In genomic region chr2:219107837-219108236, GRCh38 we compare ENCODE assay signal across 16 cellular contexts. TPM values are rescaled to one million over a fixed set of nuclear protein-coding genes. Genes with fewer than 3 reads are reported as not detected.
"Had no signal": no experiment of that assay in that cellular context is flagged by ENCODE, and none has a peak within 500 bp of the region (broad histone marks: within the 10 kb centered on the region; RNA-seq: fewer than 3 reads in every experiment).

No MANE protein-coding gene starts in this region.

- H2AFZ ChIP-seq: hepatocyte had no signal

- H3K4me2 ChIP-seq: hepatocyte had no signal

- H3K36me3 ChIP-seq: cardiac muscle cell had no signal

- H3K27me3 ChIP-seq: cardiac muscle cell, hepatocyte had no signal

- DNase-seq: activated CD4-positive, alpha-beta T cell treated with anti-CD3 and anti-CD28 coated beads, Interleukin-2, amount 10 ng/mL, durations not matched to agents 24 days and 14 days; activated CD4-positive, CD25-positive, alpha-beta regulatory T cell; activated CD8-positive, alpha-beta memory T cell treated with anti-CD3 and anti-CD28 coated beads, Interleukin-2, amount 50 U/mL, for 4 hours; activated CD8-positive, alpha-beta T cell treated with anti-CD3 and anti-CD28 coated beads, Interleukin-2, amount 10 ng/mL, durations not matched to agents 7 days and 5 days; activated gamma-delta T cell; activated T-cell treated with anti-CD3 and anti-CD28 coated beads, Interleukin-2, amount 50 U/mL, for 48 hours; islet precursor cell; mesenchymal stem cell; nephron progenitor cell; SW 1271 had no signal

- ATAC-seq: activated CD8-positive, alpha-beta T cell treated with anti-CD3 and anti-CD28 coated beads, Interleukin-2, amount 10 ng/mL, durations not matched to agents 7 days and 5 days; activated naive CD4-positive, alpha-beta T cell treated with anti-CD3 and anti-CD28 coated beads, Interleukin-2, amount 50 U/mL, for 72 hours; left lobe of liver; stimulated activated memory B cell treated with anti-CD40 and anti-IgM and Interleukin-4, amounts not matched to agents 10 μg/mL and 1 μg/mL and 100 μg/mL, for 72 hours had no signal

- H3K27ac ChIP-seq: cardiac muscle cell, hepatocyte had no signal

- H3K4me3 ChIP-seq: cardiac muscle cell, hepatocyte had no signal

RNA-seq across cellular contexts. Expression of gene IHH, which starts 47.1 kb away (rescaled TPM):
- total RNA-seq: activated CD4-positive, alpha-beta T cell treated with anti-CD3 and anti-CD28 coated beads, Interleukin-2, amount 10 ng/mL, durations not matched to agents 24 days and 14 days; activated CD8-positive, alpha-beta T cell treated with anti-CD3 and anti-CD28 coated beads, Interleukin-2, amount 10 ng/mL, durations not matched to agents 7 days and 5 days; cardiac muscle cell; osteocyte had no signal
- polyA plus RNA-seq: cardiac muscle cell had no signal
